ENCODE assay signal across 8 cellular contexts in the genomic region with DNA sequence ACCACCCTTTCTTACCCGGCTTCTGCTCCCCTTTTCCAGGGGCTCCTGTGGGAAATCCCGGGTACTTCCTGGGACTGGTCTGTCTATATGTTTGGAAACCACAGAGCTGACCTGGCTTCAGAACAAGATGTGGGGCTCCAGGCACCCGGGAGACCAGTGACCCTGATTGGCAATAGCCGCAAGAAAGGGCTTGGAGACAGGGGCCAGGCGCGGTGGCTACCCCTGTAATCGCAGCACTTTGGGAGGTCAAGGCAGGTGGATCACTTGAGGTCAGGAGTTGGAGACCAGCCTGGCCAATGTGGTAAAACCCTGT. TPM values are rescaled to one million over a fixed set of nuclear protein-coding genes. Genes with fewer than 3 reads are reported as not detected.
DNase-seq lines count a peak whose midpoint lies in the region; TF ChIP-seq lines count a peak whose summit lies in the region.

No MANE protein-coding gene starts in this region.

- TF ChIP-seq CTCF in breast epithelium (IDR thresholded peaks at IDR 0.05) (peak in 1 of 3 donors; percentile 22), type B pancreatic cell (conservative IDR thresholded peaks at IDR 0.05) (no peak)

- in situ Hi-C loops in KBM-7 (cut with MboI; ENCODE audit: low pct_unique_long_range_greater_than_20kb, low sequenced_read_pairs), result no loop called here

- H3K4me3 ChIP-seq in breast epithelium (peak overlapping the region; percentile 93 to 96 (median 95)), mesenchymal stem cell (ENCODE audit: insufficient read depth in 1 of 2, low read depth in 1 of 2, low read length in 2 of 2) (peak overlapping the region in 1 of 2 experiments; percentile 81)

- no peaks in the 10 kb centered on the region for H3K9me3 Mint-ChIP-seq in type B pancreatic cell

- H3K27me3 ChIP-seq in breast epithelium (no peaks in the 10 kb centered on the region), mesenchymal stem cell (ENCODE audit: control insufficient read depth in 1 of 2, insufficient read depth in 1 of 2, low read length in 2 of 2) (no peaks in the 10 kb centered on the region)

- H2BK15ac ChIP-seq in mesenchymal stem cell (ENCODE audit: low read depth, poor library complexity, severe bottlenecking), result peak overlapping the region; percentile 97

- peaks cover 10% of the 10 kb centered on the region for H3K36me3 Mint-ChIP-seq in type B pancreatic cell

- H3K9me3 ChIP-seq in breast epithelium, result no peaks in the 10 kb centered on the region
- no peaks in the 10 kb centered on the region for H3K9me3 ChIP-seq in mesenchymal stem cell (ENCODE audit: control insufficient read depth, low read length)

- peak overlapping the region; percentile 98 for H2BK5ac ChIP-seq in mesenchymal stem cell (ENCODE audit: low read depth, low read length, poor library complexity, severe bottlenecking)

- peak overlapping the region; percentile 99 for H3K9ac ChIP-seq in mesenchymal stem cell (ENCODE audit: low read length)

- peaks cover 60% of the 10 kb centered on the region for H3K4me1 Mint-ChIP-seq in type B pancreatic cell (ENCODE audit: unreplicated experiment)

- peak overlapping the region; percentile 60 for H3K4me2 ChIP-seq in mesenchymal stem cell (ENCODE audit: low read length, poor library complexity, severe bottlenecking)

- H3K27me3 Mint-ChIP-seq in type B pancreatic cell, result peaks cover 15% of the 10 kb centered on the region

- H3K18ac ChIP-seq in mesenchymal stem cell (ENCODE audit: low read depth in 1 of 2, low read length in 2 of 2), result peak overlapping the region; percentile 91 to 99

- H3K79me1 ChIP-seq in mesenchymal stem cell (replicated peaks; ENCODE audit: low read length, poor library complexity, severe bottlenecking), result peaks cover 6% of the 10 kb centered on the region

- peak overlapping the region in 1 of 2 experiments; percentile 53 for H3K23ac ChIP-seq in mesenchymal stem cell (ENCODE audit: low read length in 2 of 2)

- peak overlapping the region; percentile 83 for H3K4me3 Mint-ChIP-seq in type B pancreatic cell

- intact Hi-C loops in breast epithelium (cut with DNase I; ENCODE audit: low total_unique reads), result loop anchor here (5.0 kb wide), 1 partner anchor 37 kb away; a partner anchor contains a TSS

- H2AFZ ChIP-seq in mesenchymal stem cell (ENCODE audit: low read depth, low read length), result no peak overlapping the region

- peak overlapping the region; percentile 100 for H2BK120ac ChIP-seq in mesenchymal stem cell (ENCODE audit: low read depth, low read length)

- peak overlapping the region; percentile 99 for H3K27ac Mint-ChIP-seq in type B pancreatic cell

- H3K4me1 ChIP-seq in breast epithelium (peaks cover 26 to 30% of the 10 kb centered on the region in 2 donors), mesenchymal stem cell (ENCODE audit: control insufficient read depth, insufficient read depth, low read depth, low read length) (peaks cover 47% of the 10 kb centered on the region)

- 28% methylated on average over 4 of the region's 7 CpGs for WGBS in mesenchymal stem cell

- DNase-seq in activated effector memory CD4-positive, alpha-beta T cell treated with anti-CD3 and anti-CD28 coated beads, Interleukin-2, amount 50 U/mL, for 16 hours, result peak; percentile 75
- no peak for DNase-seq in activated effector memory CD4-positive, alpha-beta T cell treated with Interleukin-2 at 50 U/mL for 16 hours
- DNase-seq in breast epithelium (ENCODE audit: low spot score in 2 of 2), result no peak
- DNase-seq in mesenchymal stem cell, result no peak
- DNase-seq in type B pancreatic cell (ENCODE audit: extremely low spot score, unreplicated experiment), result no peak
- no peak for DNase-seq in KBM-7
- no peak for DNase-seq in OCI-M1 (lab: John Stamatoyannopoulos, UW)
- no peak for DNase-seq in NCI-H748 treated with DMSO at 0.1 percent for 48 hours (lab: John Stamatoyannopoulos, UW)

- peak overlapping the region; percentile 99 for H4K91ac ChIP-seq in mesenchymal stem cell (ENCODE audit: low read length)

- no peak for TF ChIP-seq POLR2A in breast epithelium (IDR thresholded peaks at IDR 0.05)

- H3K27ac ChIP-seq in breast epithelium (peak overlapping the region; percentile 100), mesenchymal stem cell (ENCODE audit: low read length, poor library complexity, severe bottlenecking) (peak overlapping the region; percentile 100)

- H2AK5ac ChIP-seq in mesenchymal stem cell (ENCODE audit: low read length, severe bottlenecking), result peak overlapping the region; percentile 97

- peak overlapping the region; percentile 96 to 97 for H3K4ac ChIP-seq in mesenchymal stem cell (ENCODE audit: low read depth in 1 of 2, low read length in 2 of 2)

- peak overlapping the region in 1 of 2 experiments; percentile 98 for H3K14ac ChIP-seq in mesenchymal stem cell (ENCODE audit: low read length in 2 of 2)

- H3K36me3 ChIP-seq in breast epithelium (no peaks in the 10 kb centered on the region), mesenchymal stem cell (ENCODE audit: control insufficient read depth in 1 of 2, insufficient read depth in 2 of 2, low read depth in 1 of 2, low read length in 2 of 2) (peaks cover 0 to 12% of the 10 kb centered on the region in 2 experiments)

- peak overlapping the region; percentile 93 for H4K8ac ChIP-seq in mesenchymal stem cell (ENCODE audit: low read length)

- H2BK12ac ChIP-seq in mesenchymal stem cell (ENCODE audit: low read length in 2 of 2), result peak overlapping the region; percentile 69 to 86

RNA-seq across cellular contexts. Expression of a gene that starts 3.2 kb away (rescaled TPM):
- 100 to 1,000 TPM; 323 to 391 (median 351) TPM for total RNA-seq in breast epithelium
- 51.2 TPM for polyA plus RNA-seq in mesenchymal stem cell (2013, experiment 1 of 2)
- polyA plus RNA-seq in mesenchymal stem cell (2013, experiment 2 of 2), result 44.5 TPM
- 229 and 395 TPM in 2 replicates for total RNA-seq in type B pancreatic cell (ENCODE audit: low replicate concordance)

RNA-seq across cellular contexts. Expression of a gene that starts 33.0 kb away (rescaled TPM):
- total RNA-seq in breast epithelium (10 to 100 TPM; 22.9 to 57.0 (median 49.0) TPM), type B pancreatic cell (ENCODE audit: low replicate concordance) (35.0 and 41.8 TPM in 2 replicates)
- 24.6 TPM for polyA plus RNA-seq in mesenchymal stem cell (2013, experiment 1 of 2)
- polyA plus RNA-seq in mesenchymal stem cell (2013, experiment 2 of 2), result 25.1 TPM

RNA-seq across cellular contexts. Expression of a gene that starts 37.0 kb away (rescaled TPM):
- total RNA-seq in breast epithelium (1 to 10 TPM; 5.4 to 9.1 (median 6.6) TPM), type B pancreatic cell (ENCODE audit: low replicate concordance) (1.9 and 5.6 TPM in 2 replicates)
- 2.2 TPM for polyA plus RNA-seq in mesenchymal stem cell (2013, experiment 1 of 2)
- polyA plus RNA-seq in mesenchymal stem cell (2013, experiment 2 of 2), result 1.9 TPM
